ENCODE assay signal across 10 cellular contexts in the genomic region with DNA sequence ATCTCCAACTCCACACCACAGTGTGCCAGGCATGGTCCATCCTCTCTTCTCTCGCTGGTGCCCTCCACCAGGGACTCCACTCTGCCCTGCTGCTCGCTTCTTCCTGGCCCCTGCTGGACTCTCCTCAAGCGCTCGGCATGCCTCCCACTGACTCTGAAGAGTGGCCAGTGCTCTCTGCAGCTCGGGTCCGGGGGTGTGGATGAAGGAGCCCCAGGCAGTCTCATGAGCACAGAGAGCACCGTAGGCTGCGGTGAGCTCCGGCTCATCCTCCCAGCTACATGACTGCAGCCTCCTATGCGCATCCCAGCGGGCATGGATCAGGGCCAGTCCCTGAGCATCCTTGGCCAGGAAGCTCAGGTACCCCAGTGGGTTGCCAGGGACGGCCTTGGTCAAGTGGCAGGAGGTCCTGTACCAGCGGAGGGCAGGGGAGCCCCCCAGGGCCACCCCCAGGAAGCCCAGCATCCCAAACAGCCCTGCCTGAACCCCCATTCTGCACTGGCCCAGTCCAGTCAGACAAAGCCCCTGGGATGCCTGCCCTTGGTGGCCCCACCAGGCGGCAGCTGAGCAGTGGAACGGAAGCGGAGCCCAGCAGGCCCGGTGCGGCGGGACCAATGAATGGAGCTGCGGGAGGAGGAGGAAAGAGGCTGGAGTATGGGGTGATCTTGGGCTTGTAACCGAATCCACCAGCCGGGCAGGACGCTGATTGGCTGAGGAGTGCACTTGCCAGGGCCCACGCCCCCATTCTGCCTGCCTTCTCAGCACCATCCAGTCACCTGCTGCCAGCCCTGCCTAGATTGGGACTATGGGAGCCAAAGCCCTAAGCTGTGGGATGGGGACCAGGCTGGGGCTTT. TPM values are rescaled to one million over a fixed set of nuclear protein-coding genes. Genes with fewer than 3 reads are reported as not detected.
DNase-seq lines count a peak whose midpoint lies in the region; ATAC-seq and TF ChIP-seq lines count a peak whose summit lies in the region.
"Had no signal": no experiment of that assay in that cellular context is flagged by ENCODE, and none has a peak within 500 bp of the region (broad histone marks: within the 10 kb centered on the region; RNA-seq: fewer than 3 reads in every experiment).

A gene with protein sequence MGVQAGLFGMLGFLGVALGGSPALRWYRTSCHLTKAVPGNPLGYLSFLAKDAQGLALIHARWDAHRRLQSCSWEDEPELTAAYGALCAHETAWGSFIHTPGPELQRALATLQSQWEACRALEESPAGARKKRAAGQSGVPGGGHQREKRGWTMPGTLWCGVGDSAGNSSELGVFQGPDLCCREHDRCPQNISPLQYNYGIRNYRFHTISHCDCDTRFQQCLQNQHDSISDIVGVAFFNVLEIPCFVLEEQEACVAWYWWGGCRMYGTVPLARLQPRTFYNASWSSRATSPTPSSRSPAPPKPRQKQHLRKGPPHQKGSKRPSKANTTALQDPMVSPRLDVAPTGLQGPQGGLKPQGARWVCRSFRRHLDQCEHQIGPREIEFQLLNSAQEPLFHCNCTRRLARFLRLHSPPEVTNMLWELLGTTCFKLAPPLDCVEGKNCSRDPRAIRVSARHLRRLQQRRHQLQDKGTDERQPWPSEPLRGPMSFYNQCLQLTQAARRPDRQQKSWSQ (minus strand): TSS at position 643 of the 851 bp plus-strand sequence. CDS start 154 bp downstream, at position 489.

- H3K4me3 ChIP-seq in cardiac fibroblast (replicated peaks in 1 of 2; ENCODE audit: low read depth in 2 of 2, low read length in 2 of 2), result no peak within 1 kb of the TSS
- peak within 1 kb of the TSS; percentile 33 for H3K4me3 ChIP-seq in lung
- H3K4me3 ChIP-seq: GM12878 had no signal

- H3K4me1 ChIP-seq in lung (ENCODE audit: control insufficient read depth in 2 of 2, insufficient read depth in 2 of 2, low read length in 2 of 2), result no peaks in the 10 kb centered on the region

- WGBS in lung, 2 donors, result 39 to 58% methylated on average over 23 to 24 of the region's 24 CpGs

- ATAC-seq in lung (ENCODE audit: insufficient read depth, low FRiP score), result peak; percentile 76
- ATAC-seq in HG03442 (IDR thresholded peaks at IDR 0.05; ENCODE audit: unreplicated experiment), result no peak
- ATAC-seq in GM21526 (IDR thresholded peaks at IDR 0.05; ENCODE audit: low FRiP score, unreplicated experiment), result no peak
- ATAC-seq: activated CD4-positive, alpha-beta T cell treated with anti-CD3 and anti-CD28 coated beads for 36 hours; GM12878 had no signal

- DNase-seq in COR-L47 (lab: John Stamatoyannopoulos, UW) (peak; percentile 84), NCI-H1105 (lab: John Stamatoyannopoulos, UW) (peak; percentile 96), cardiac fibroblast (ENCODE audit: low read depth in 2 of 2) (peak; percentile 33 to 68), lung (ENCODE audit: low spot score) (peak; percentile 90), kidney tubule cell (ENCODE audit: low spot score) (no peak), HK-2 (ENCODE audit: unreplicated experiment) (no peak)
- DNase-seq: activated CD4-positive, alpha-beta T cell treated with anti-CD3 and anti-CD28 coated beads for 36 hours had no signal

- H3K36me3 ChIP-seq in lung (ENCODE audit: control insufficient read depth in 2 of 2, insufficient read depth in 2 of 2, low read length in 2 of 2), result no peaks in the 10 kb centered on the region

- TF ChIP-seq CTCF in cardiac fibroblast (IDR thresholded peaks at IDR 0.05; ENCODE audit: low read depth, low read length) (peak; percentile 10), lung (IDR thresholded peaks at IDR 0.05; ENCODE audit: control extremely low read depth, extremely low read depth) (no peak)

- H3K27me3 ChIP-seq in lung (ENCODE audit: control insufficient read depth, insufficient read depth), result no peaks in the 10 kb centered on the region

- no peaks in the 10 kb centered on the region for H3K9me3 ChIP-seq in lung (ENCODE audit: control insufficient read depth in 2 of 2, insufficient read depth in 1 of 2, low read length in 1 of 2)

- peak within 1 kb of the TSS in 1 of 2 donors; percentile 52 for H3K27ac ChIP-seq in lung (ENCODE audit: low read depth in 1 of 2, low read length in 1 of 2)

RNA-seq across cellular contexts. Expression of the gene that starts here (rescaled TPM):
- total RNA-seq in lung, result 10 to 100 TPM in 1 of 2 donors, under 1 TPM in 1; 0.85 to 17.4 TPM
- 10 to 100 TPM in 1 of 2 donors, 1 to 10 TPM in 1; 5.7 to 10.7 TPM for polyA plus RNA-seq in lung
- total RNA-seq: activated CD4-positive, alpha-beta T cell treated with anti-CD3 and anti-CD28 coated beads for 36 hours; GM12878 had no signal

Comparison
In these comparisons a context has a peak if more than half of its experiments do, and no peak if none do; other contexts are left out.
1. DNase-seq: peak in COR-L47 (single experiment), NCI-H1105 (single experiment), cardiac fibroblast (2 of 2) and lung (single experiment); none in kidney tubule cell (single experiment) and HK-2 (single experiment).